8 cellular contexts compared by ENCODE assay signal in genomic region chr11:67288198-67288451, GRCh38. TPM values are rescaled to one million over a fixed set of nuclear protein-coding genes. Genes with fewer than 3 reads are reported as not detected.
A peak's percentile ranks its signal among the peaks of the same experiment; 100 is the strongest.
DNase-seq lines count a peak whose midpoint lies in the region; FAIRE-seq and TF ChIP-seq lines count a peak whose summit lies in the region.

No MANE protein-coding gene starts in this region.

- H3K9me3 ChIP-seq in ES-I3 (ENCODE audit: control insufficient read depth, insufficient read depth, low read length): no peaks in the 10 kb centered on the region
- H3K9me3 ChIP-seq in NT2/D1 (ENCODE audit: insufficient read depth, low read length): no peaks in the 10 kb centered on the region
- H3K9me3 ChIP-seq in endothelial cell of umbilical vein (replicated peaks; ENCODE audit: control insufficient read depth, insufficient read depth, low read length): no peaks in the 10 kb centered on the region
- H3K9me3 ChIP-seq in parathyroid adenoma (ENCODE audit: control insufficient read depth, low read length): no peaks in the 10 kb centered on the region

- H3K4me1 ChIP-seq in ES-I3 (ENCODE audit: insufficient read depth, low read length) (peaks cover 9% of the 10 kb centered on the region), NT2/D1 (ENCODE audit: insufficient read depth, insufficient read length) (peaks cover 29% of the 10 kb centered on the region), endothelial cell of umbilical vein (ENCODE audit: control insufficient read depth, extremely low read depth, insufficient read depth, low read length) (peaks cover 22% of the 10 kb centered on the region), parathyroid adenoma (peaks cover 11% of the 10 kb centered on the region)

- intact Hi-C loops in endothelial cell of umbilical vein (cut with micrococcal nuclease): loop anchor here (1.0 to 2.0 kb wide), 6 partner anchors 11 to 86 kb away; partner anchors contain the start of genes GRK2 and SSH3

- CTCF ChIA-PET in endothelial cell of umbilical vein (lab: Charles Lee): interaction anchor here (0.7 to 3.0 kb wide), 11 partner anchors 8 to 94 kb away, joined by 3 to 32 read pairs (median 6); partner anchors contain the start of genes GRK2 and SSH3

- H3K27me3 ChIP-seq in NT2/D1 (ENCODE audit: insufficient read depth, insufficient read length) (no peaks in the 10 kb centered on the region), endothelial cell of umbilical vein (ENCODE audit: control insufficient read depth in 2 of 2, insufficient read depth in 2 of 2, low read length in 2 of 2) (no peaks in the 10 kb centered on the region), parathyroid adenoma (ENCODE audit: control insufficient read depth, insufficient read depth, low read length) (no peaks in the 10 kb centered on the region)

- FAIRE-seq in endothelial cell of umbilical vein (lab: Jason Lieb, UNC) (no peak), D721Med (lab: Jason Lieb, UNC) (no peak)

- H3K9ac ChIP-seq in ES-I3 (ENCODE audit: low read depth, low read length): peak overlapping the region; percentile 67
- peak overlapping the region; percentile 100 for H3K9ac ChIP-seq in NT2/D1 (ENCODE audit: insufficient read length, low read depth)
- H3K9ac ChIP-seq in endothelial cell of umbilical vein (replicated peaks; ENCODE audit: extremely low read depth, insufficient read depth, low read length): peak overlapping the region; percentile 25
- H3K9ac ChIP-seq in parathyroid adenoma: no peak overlapping the region

- TF ChIP-seq CTCF in endothelial cell of umbilical vein (IDR thresholded peaks at IDR 0.05; ENCODE audit: extremely low read depth in 1 of 2, insufficient read depth in 1 of 2, low read depth in 1 of 2, low read length in 2 of 2) (no peak), parathyroid adenoma (IDR thresholded peaks at IDR 0.05) (no peak), D721Med (IDR thresholded peaks at IDR 0.05; ENCODE audit: insufficient read depth, missing control alignments) (no peak)

- H2AFZ ChIP-seq in endothelial cell of umbilical vein (ENCODE audit: low read depth, low read length): peak overlapping the region; percentile 32
- H2AFZ ChIP-seq in parathyroid adenoma: peak overlapping the region; percentile 86

- H3K4me3 ChIP-seq in NT2/D1 (ENCODE audit: insufficient read length, low read depth): peak overlapping the region; percentile 89
- peak overlapping the region in 2 of 3 experiments; percentile 54 to 65 for H3K4me3 ChIP-seq in endothelial cell of umbilical vein (replicated peaks in 1 of 3; ENCODE audit: insufficient read depth in 1 of 3, low read depth in 1 of 3, low read length in 3 of 3)
- peak overlapping the region; percentile 65 for H3K4me3 ChIP-seq in parathyroid adenoma (ENCODE audit: low read depth, low read length)

- DNase-seq in NT2/D1 (ENCODE audit: low read depth, low spot score) (no peak), endothelial cell of umbilical vein (ENCODE audit: low read depth, low spot score) (no peak), NCI-H2107 treated with DMSO at 0.1 percent for 48 hours (lab: John Stamatoyannopoulos, UW; ENCODE audit: unreplicated experiment) (no peak), pons (ENCODE audit: low spot score) (no peak), NCI-H128 (lab: John Stamatoyannopoulos, UW; ENCODE audit: unreplicated experiment) (no peak), D721Med (ENCODE audit: insufficient read length, low spot score) (no peak)

- peaks cover 20% of the 10 kb centered on the region for H3K79me2 ChIP-seq in endothelial cell of umbilical vein (ENCODE audit: control insufficient read depth, insufficient read depth, low read length)
- no peaks in the 10 kb centered on the region for H3K79me2 ChIP-seq in parathyroid adenoma

- no peaks in the 10 kb centered on the region for H3K9me1 ChIP-seq in endothelial cell of umbilical vein (replicated peaks; ENCODE audit: control insufficient read depth, extremely low read depth, insufficient read depth, low read length)

- no peaks in the 10 kb centered on the region for H4K20me1 ChIP-seq in endothelial cell of umbilical vein (replicated peaks; ENCODE audit: control insufficient read depth, extremely low read depth, insufficient read depth, low read length)

- H3K4me2 ChIP-seq in endothelial cell of umbilical vein (ENCODE audit: insufficient read depth, low read length) (peak overlapping the region; percentile 60), parathyroid adenoma (ENCODE audit: low read length) (peak overlapping the region; percentile 86)

- H3K27ac ChIP-seq in endothelial cell of umbilical vein (ENCODE audit: insufficient read depth, low read depth, low read length) (peak overlapping the region; percentile 61), parathyroid adenoma (peak overlapping the region; percentile 80)

- peak; percentile 72 for TF ChIP-seq POLR2A in endothelial cell of umbilical vein (IDR thresholded peaks at IDR 0.05; ENCODE audit: low read depth, low read length)

- dilution Hi-C loops in endothelial cell of umbilical vein (cut with MboI; ENCODE audit: extremely low pct_ligation_motif_present, low sequenced_read_pairs): no loop called here

- POLR2A ChIA-PET in endothelial cell of umbilical vein (lab: Charles Lee): interaction anchor here (0.5 to 2.5 kb wide), 2 partner anchors 11 to 28 kb away, joined by 6 to 9 read pairs; no protein-coding TSS in a partner anchor

- no peaks in the 10 kb centered on the region; the same call in 1 of the 2 replicates for H3K36me3 ChIP-seq in ES-I3 (ENCODE audit: insufficient read depth, low read length)
- H3K36me3 ChIP-seq in NT2/D1 (ENCODE audit: insufficient read depth, insufficient read length, low read length): peaks cover 75% of the 10 kb centered on the region
- peaks cover 0 to 32% of the 10 kb centered on the region in 2 experiments for H3K36me3 ChIP-seq in endothelial cell of umbilical vein (ENCODE audit: control insufficient read depth in 2 of 2, extremely low read depth in 1 of 2, insufficient read depth in 2 of 2, low read length in 2 of 2)
- no peaks in the 10 kb centered on the region for H3K36me3 ChIP-seq in parathyroid adenoma (ENCODE audit: control insufficient read depth, insufficient read depth, low read length)

- BruUV-seq in endothelial cell of umbilical vein (replicated peaks; lab: Mats Ljungman, UMichigan): no TSS peak

TF ChIP-seq in endothelial cell of umbilical vein, 7 proteins besides CTCF, POLR2A, EP300 and RAD21:
- no peak for TF ChIP-seq GATA2 (IDR thresholded peaks at IDR 0.05; ENCODE audit: insufficient read depth, insufficient read length, low read depth, low read length)
- TF ChIP-seq FOS (IDR thresholded peaks at IDR 0.05; ENCODE audit: borderline replicate concordance, insufficient read depth, low read length): no peak
- TF ChIP-seq MAX (IDR thresholded peaks at IDR 0.05; ENCODE audit: insufficient read depth, insufficient read length): no peak
- TF ChIP-seq MYC (IDR thresholded peaks at IDR 0.05; ENCODE audit: low read depth, low read length): no peak
- TF ChIP-seq EZH2 (IDR thresholded peaks at IDR 0.05; ENCODE audit: borderline replicate concordance, low read depth, low read length, severe bottlenecking): no peak
- peak; percentile 75 for TF ChIP-seq POLR2AphosphoS5 (IDR thresholded peaks at IDR 0.05; ENCODE audit: insufficient read depth, low read depth, low read length)
- TF ChIP-seq JUN (IDR thresholded peaks at IDR 0.05; ENCODE audit: borderline replicate concordance, insufficient read depth, insufficient read length, low read depth): no peak

RNA-seq across cellular contexts. Expression of gene ANKRD13D, which starts 1.0 kb away (rescaled TPM):
- 57.5 and 69.6 TPM in 2 replicates for total RNA-seq in endothelial cell of umbilical vein
- 43.5 and 51.2 TPM in 2 replicates for polyA plus RNA-seq in endothelial cell of umbilical vein
- polyA plus RNA-seq in endothelial cell of umbilical vein (2011; cell fraction: cytosol; rRNA removed): 23.3 and 32.6 TPM in 2 replicates
- 110 TPM in 2 replicates for polyA plus RNA-seq in endothelial cell of umbilical vein (2011; cell fraction: nucleus; rRNA removed)
- 18.1 and 22.7 TPM in 2 replicates for polyA plus RNA-seq in endothelial cell of umbilical vein (2012)
- polyA minus RNA-seq in endothelial cell of umbilical vein: 22.4 and 23.7 TPM in 2 replicates
- 12.2 TPM for polyA minus RNA-seq in endothelial cell of umbilical vein (2011; cell fraction: cytosol; rRNA and poly(A)+ RNA removed)
- 36.1 and 50.4 TPM in 2 replicates for polyA minus RNA-seq in endothelial cell of umbilical vein (2011; cell fraction: nucleus; rRNA and poly(A)+ RNA removed)

RNA-seq across cellular contexts. Expression of gene SSH3, which starts 15.2 kb away (rescaled TPM):
- 16.5 and 22.5 TPM in 2 replicates for total RNA-seq in endothelial cell of umbilical vein
- 14.3 and 16.4 TPM in 2 replicates for polyA plus RNA-seq in endothelial cell of umbilical vein
- 6.1 and 9.0 TPM in 2 replicates for polyA plus RNA-seq in endothelial cell of umbilical vein (2011; cell fraction: cytosol; rRNA removed)
- polyA plus RNA-seq in endothelial cell of umbilical vein (2011; cell fraction: nucleus; rRNA removed): 44.3 and 57.9 TPM in 2 replicates
- polyA plus RNA-seq in endothelial cell of umbilical vein (2012): 15.7 and 20.8 TPM in 2 replicates
- polyA minus RNA-seq in endothelial cell of umbilical vein: 5.8 and 9.4 TPM in 2 replicates
- 15.0 TPM for polyA minus RNA-seq in endothelial cell of umbilical vein (2011; cell fraction: cytosol; rRNA and poly(A)+ RNA removed)
- 5.3 and 12.8 TPM in 2 replicates for polyA minus RNA-seq in endothelial cell of umbilical vein (2011; cell fraction: nucleus; rRNA and poly(A)+ RNA removed)

RNA-seq across cellular contexts. Expression of gene GRK2, which starts 21.9 kb away (rescaled TPM):
- 62.3 and 66.9 TPM in 2 replicates for total RNA-seq in endothelial cell of umbilical vein
- 57.9 and 73.1 TPM in 2 replicates for polyA plus RNA-seq in endothelial cell of umbilical vein
- polyA plus RNA-seq in endothelial cell of umbilical vein (2011; cell fraction: cytosol; rRNA removed): 41.3 and 53.7 TPM in 2 replicates
- 132 and 162 TPM in 2 replicates for polyA plus RNA-seq in endothelial cell of umbilical vein (2011; cell fraction: nucleus; rRNA removed)
- polyA plus RNA-seq in endothelial cell of umbilical vein (2012): 41.3 and 55.6 TPM in 2 replicates
- polyA minus RNA-seq in endothelial cell of umbilical vein: 30.8 and 39.9 TPM in 2 replicates
- polyA minus RNA-seq in endothelial cell of umbilical vein (2011; cell fraction: cytosol; rRNA and poly(A)+ RNA removed): 52.9 TPM
- polyA minus RNA-seq in endothelial cell of umbilical vein (2011; cell fraction: nucleus; rRNA and poly(A)+ RNA removed): 38.1 and 49.4 TPM in 2 replicates
